ENCODE assay signal across 1 cellular context in genomic region chr4:99945718-99946345, GRCh38.
TF ChIP-seq lines count a peak whose summit lies in the region.

No MANE protein-coding gene starts in this region.

TF ChIP-seq in HepG2, 621 proteins besides CTCF, POLR2A, EP300 and RAD21 (continued from another document):
- TF ChIP-seq CHCHD3 (CRISPR knock-in tag; IDR thresholded peaks at IDR 0.05) = no peak
- no peak for TF ChIP-seq MXD4 (CRISPR knock-in tag; IDR thresholded peaks at IDR 0.05)
TF ChIP-seq in HepG2: peak in this region for 23.
